Comparison of ENCODE assay signal across 8 cellular contexts in genomic region chr2:189285962-189286648, GRCh38.
A peak's percentile ranks its signal among the peaks of the same experiment; 100 is the strongest.
DNase-seq lines count a peak whose midpoint lies in the region; ATAC-seq, FAIRE-seq and TF ChIP-seq lines count a peak whose summit lies in the region.

No MANE protein-coding gene starts in this region.

- H3K27ac Mint-ChIP-seq in nephron: peak overlapping the region in 2 of 3 experiments; percentile 18 to 70

- peak; percentile 72 for FAIRE-seq in endothelial cell of umbilical vein (lab: Jason Lieb, UNC)

- H3K4me2 ChIP-seq in endothelial cell of umbilical vein (ENCODE audit: insufficient read depth, low read length): peak overlapping the region; percentile 36

- intact Hi-C loops in endothelial cell of umbilical vein (cut with micrococcal nuclease): loop anchor here (1.0 to 5.0 kb wide), 2 partner anchors 74 to 143 kb away; no protein-coding TSS in a partner anchor

- H3K9ac ChIP-seq in endothelial cell of umbilical vein (replicated peaks; ENCODE audit: extremely low read depth, insufficient read depth, low read length): no peak overlapping the region

- peak overlapping the region; percentile 91 for H2AFZ ChIP-seq in endothelial cell of umbilical vein (ENCODE audit: low read depth, low read length)

- no peak overlapping the region for H3K4me3 ChIP-seq in endothelial cell of umbilical vein (replicated peaks in 1 of 3; ENCODE audit: insufficient read depth in 1 of 3, low read depth in 1 of 3, low read length in 3 of 3)

- no peaks in the 10 kb centered on the region for H3K27me3 Mint-ChIP-seq in nephron (ENCODE audit: low read depth)

- BruUV-seq in endothelial cell of umbilical vein (replicated peaks; lab: Mats Ljungman, UMichigan): no TSS peak

- DNase-seq in AG08396 (ENCODE audit: low spot score) (peak; percentile 35), M059J (ENCODE audit: low read depth) (peak; percentile 91), endothelial cell of umbilical vein (ENCODE audit: low read depth, low spot score) (peak; percentile 75), DMS153 (lab: John Stamatoyannopoulos, UW) (no peak), NCI-H2171 treated with DMSO at 0.1 percent for 48 hours (lab: John Stamatoyannopoulos, UW) (no peak)
- no peak for DNase-seq in activated effector memory CD4-positive, alpha-beta T cell treated with anti-CD3 and anti-CD28 coated beads, Interleukin-2, amount 50 U/mL, for 16 hours

- H3K4me3 Mint-ChIP-seq in nephron: no peak overlapping the region

- peak overlapping the region; percentile 18 for H3K27ac ChIP-seq in endothelial cell of umbilical vein (ENCODE audit: insufficient read depth, low read depth, low read length)

- peaks cover 18% of the 10 kb centered on the region for H3K4me1 Mint-ChIP-seq in nephron

- no peaks in the 10 kb centered on the region for H3K27me3 ChIP-seq in endothelial cell of umbilical vein (ENCODE audit: control insufficient read depth in 2 of 2, insufficient read depth in 2 of 2, low read length in 2 of 2)

- no peaks in the 10 kb centered on the region for H3K9me1 ChIP-seq in endothelial cell of umbilical vein (replicated peaks; ENCODE audit: control insufficient read depth, extremely low read depth, insufficient read depth, low read length)

- TF ChIP-seq CTCF in endothelial cell of umbilical vein (IDR thresholded peaks at IDR 0.05; ENCODE audit: extremely low read depth in 1 of 2, insufficient read depth in 1 of 2, low read depth in 1 of 2, low read length in 2 of 2): no peak
- no peak for TF ChIP-seq CTCF in nephron (IDR thresholded peaks at IDR 0.05; ENCODE audit: unreplicated experiment in 3 of 3)

- H3K9me3 ChIP-seq in endothelial cell of umbilical vein (replicated peaks; ENCODE audit: control insufficient read depth, insufficient read depth, low read length): no peaks in the 10 kb centered on the region

- POLR2A ChIA-PET in endothelial cell of umbilical vein (lab: Charles Lee): no interaction called here

- H4K20me1 ChIP-seq in endothelial cell of umbilical vein (replicated peaks; ENCODE audit: control insufficient read depth, extremely low read depth, insufficient read depth, low read length): no peaks in the 10 kb centered on the region

- peaks cover 6% of the 10 kb centered on the region for H3K4me1 ChIP-seq in endothelial cell of umbilical vein (ENCODE audit: control insufficient read depth, extremely low read depth, insufficient read depth, low read length)

- no peaks in the 10 kb centered on the region for H3K36me3 ChIP-seq in endothelial cell of umbilical vein (ENCODE audit: control insufficient read depth in 2 of 2, extremely low read depth in 1 of 2, insufficient read depth in 2 of 2, low read length in 2 of 2)

- ATAC-seq in HG02588 (IDR thresholded peaks at IDR 0.05; ENCODE audit: unreplicated experiment): no peak

- H3K36me3 Mint-ChIP-seq in nephron (ENCODE audit: low read depth): no peaks in the 10 kb centered on the region

- no peak for TF ChIP-seq POLR2A in endothelial cell of umbilical vein (IDR thresholded peaks at IDR 0.05; ENCODE audit: low read depth, low read length)

- no peaks in the 10 kb centered on the region for H3K79me2 ChIP-seq in endothelial cell of umbilical vein (ENCODE audit: control insufficient read depth, insufficient read depth, low read length)

- CTCF ChIA-PET in endothelial cell of umbilical vein (lab: Charles Lee): interaction anchor here (1.0 to 5.4 kb wide), 14 partner anchors 10 to 761 kb away, joined by 3 to 99 read pairs (median 20); partner anchors contain the start of gene COL5A2

- H3K9me3 Mint-ChIP-seq in nephron: peaks cover 10% of the 10 kb centered on the region

- dilution Hi-C loops in endothelial cell of umbilical vein (cut with MboI; ENCODE audit: extremely low pct_ligation_motif_present, low sequenced_read_pairs): no loop called here

TF ChIP-seq in endothelial cell of umbilical vein, 7 proteins besides CTCF, POLR2A, EP300 and RAD21:
- TF ChIP-seq GATA2 (IDR thresholded peaks at IDR 0.05; ENCODE audit: insufficient read depth, insufficient read length, low read depth, low read length) (no peak), JUN (IDR thresholded peaks at IDR 0.05; ENCODE audit: borderline replicate concordance, insufficient read depth, insufficient read length, low read depth) (peak; percentile 18), FOS (IDR thresholded peaks at IDR 0.05; ENCODE audit: borderline replicate concordance, insufficient read depth, low read length) (peak; percentile 47)

Comparison
In these comparisons a context has a peak if more than half of its experiments do, and no peak if none do; other contexts are left out.
1. DNase-seq: peak in AG08396 (single experiment), M059J (single experiment) and endothelial cell of umbilical vein (single experiment); none in DMS153 (single experiment), activated effector memory CD4-positive, alpha-beta T cell treated with anti-CD3 and anti-CD28 coated beads, Interleukin-2, amount 50 U/mL, for 16 hours (single experiment) and NCI-H2171 treated with DMSO at 0.1 percent for 48 hours (single experiment).